In genomic region chr11:64180871-64181270, GRCh38 we compare ENCODE assay signal across 11 cellular contexts. TPM values are rescaled to one million over a fixed set of nuclear protein-coding genes. Genes with fewer than 3 reads are reported as not detected.
A peak's percentile ranks its signal among the peaks of the same experiment; 100 is the strongest.
DNase-seq lines count a peak whose midpoint lies in the region; ATAC-seq, FAIRE-seq and TF ChIP-seq lines count a peak whose summit lies in the region.
"Had no signal": no experiment of that assay in that cellular context is flagged by ENCODE, and none has a peak within 500 bp of the region (broad histone marks: within the 10 kb centered on the region; RNA-seq: fewer than 3 reads in every experiment).

No MANE protein-coding gene starts in this region.

- TF ChIP-seq EP300 in A549 (IDR thresholded peaks at IDR 0.05), result no peak

- H4K20me1 ChIP-seq in MM.1S (ENCODE audit: insufficient read depth, low read length), result no peaks in the 10 kb centered on the region

- TF ChIP-seq POLR2A in A549 (IDR thresholded peaks at IDR 0.05; ENCODE audit: low read length), result no peak
- TF ChIP-seq POLR2A in esophagus squamous epithelium (IDR thresholded peaks at IDR 0.05), result no peak

- no peak for ATAC-seq in A549
- ATAC-seq in psoas muscle, result peak in 1 of 4 donors; percentile 13
- ATAC-seq in GM19023 (IDR thresholded peaks at IDR 0.05; ENCODE audit: unreplicated experiment), result no peak
- ATAC-seq in HG03469 (IDR thresholded peaks at IDR 0.05; ENCODE audit: unreplicated experiment), result no peak

- peaks cover 21% of the 10 kb centered on the region for H3F3A ChIP-seq in MM.1S (ENCODE audit: insufficient read depth, low read length)

- H3K79me2 ChIP-seq in MM.1S (ENCODE audit: low read length), result peaks cover 25% of the 10 kb centered on the region

- DNase-seq in A549 (ENCODE audit: low read depth in 1 of 2, low spot score in 1 of 2), result no peak
- no peak for DNase-seq in MM.1S
- DNase-seq in esophagus squamous epithelium (lab: John Stamatoyannopoulos, UW), result no peak
- DNase-seq in psoas muscle, result no peak
- DNase-seq in NCI-H1048 (lab: John Stamatoyannopoulos, UW), result no peak
- no peak for DNase-seq in occipital lobe (lab: John Stamatoyannopoulos, UW)
- DNase-seq: activated CD4-positive, CD25-positive, alpha-beta regulatory T cell; NCI-H1105 treated with DMSO at 0.1 percent for 48 hours had no signal

- POLR2A ChIA-PET in A549 (lab: Yijun Ruan, JAX), result interaction anchor here (0.7 to 1.9 kb wide), 5 partner anchors 15 to 64 kb away, joined by 3 to 5 read pairs (median 3); partner anchors contain the start of genes MACROD1, NUDT22 and TRPT1

- no peaks in the 10 kb centered on the region for H3K27me3 ChIP-seq in MM.1S (replicated peaks; ENCODE audit: insufficient read depth, low read length)
- H3K27me3 ChIP-seq in esophagus squamous epithelium, result no peaks in the 10 kb centered on the region
- no peaks in the 10 kb centered on the region for H3K27me3 ChIP-seq in psoas muscle (ENCODE audit: insufficient read depth in 3 of 3, low read length in 2 of 3)

- H2AFZ ChIP-seq in MM.1S (ENCODE audit: low read length), result no peak overlapping the region

- H3K9me2 ChIP-seq in MM.1S (replicated peaks; ENCODE audit: insufficient read depth, low read length), result no peaks in the 10 kb centered on the region

- H3K9me3 ChIP-seq in A549, result no peaks in the 10 kb centered on the region
- H3K9me3 ChIP-seq in MM.1S (replicated peaks; ENCODE audit: insufficient read depth, low read length), result no peaks in the 10 kb centered on the region
- H3K9me3 ChIP-seq in esophagus squamous epithelium, result no peaks in the 10 kb centered on the region
- H3K9me3 ChIP-seq in psoas muscle, result no peaks in the 10 kb centered on the region

- whole genome bisulfite sequencing in A549 (ENCODE audit: missing lambda C conversion rate), result 84% methylated on average over 6 of the region's 6 CpGs
- 59 to 83% methylated on average over 5 to 6 of the region's 6 CpGs for WGBS in esophagus squamous epithelium, 2 donors
- WGBS in psoas muscle, 3 donors, result 33 to 42% (median 33%) methylated on average over 6 of the region's 6 CpGs

- TF ChIP-seq RAD21 in A549 (conservative IDR thresholded peaks at IDR 0.05 in 1 of 2, IDR thresholded peaks at IDR 0.05 in 1 of 2), result no peak

- CTCF ChIA-PET in A549 (lab: Yijun Ruan, JAX), result interaction anchor here (1.6 to 2.5 kb wide), 4 partner anchors 11 to 124 kb away, joined by 4 to 10 read pairs (median 6); no protein-coding TSS in a partner anchor

- H3K36me3 ChIP-seq in MM.1S (replicated peaks; ENCODE audit: insufficient read depth, low read length) (no peaks in the 10 kb centered on the region), esophagus squamous epithelium (no peaks in the 10 kb centered on the region), psoas muscle (ENCODE audit: insufficient read depth in 1 of 2, low read depth in 1 of 2) (no peaks in the 10 kb centered on the region)

- H3K9ac ChIP-seq in MM.1S (ENCODE audit: low read length), result no peak overlapping the region; the same call in 1 of the 2 replicates

- intact Hi-C loops in esophagus squamous epithelium (cut with DNase I), result no loop called here
- intact Hi-C loops in psoas muscle (cut with DNase I), result loop anchor here in 1 of 2 donors (2.0 kb wide), 1 partner anchor 14 kb away; the partner anchor contains the start of gene MACROD1

- H3K4me1 ChIP-seq in A549, result peaks cover 29% of the 10 kb centered on the region
- peaks cover 24% of the 10 kb centered on the region for H3K4me1 ChIP-seq in MM.1S (ENCODE audit: low read length)
- H3K4me1 ChIP-seq in esophagus squamous epithelium, result peaks cover 26 to 48% (median 30%) of the 10 kb centered on the region in 3 donors
- H3K4me1 ChIP-seq in psoas muscle, result peaks cover 42% of the 10 kb centered on the region

- H3K4me3 ChIP-seq in A549 (no peak overlapping the region), MM.1S (ENCODE audit: low read length) (no peak overlapping the region), esophagus squamous epithelium (no peak overlapping the region), psoas muscle (peak overlapping the region; percentile 63)

- H3K27ac ChIP-seq in A549 (peak overlapping the region; percentile 74 to 82), MM.1S (ENCODE audit: low read length) (no peak overlapping the region), esophagus squamous epithelium (peak overlapping the region; percentile 20 to 87 (median 81)), psoas muscle (peak overlapping the region; percentile 89)

- TF ChIP-seq CTCF in A549 (IDR thresholded peaks at IDR 0.05), result no peak
- no peak for TF ChIP-seq CTCF in MM.1S (IDR thresholded peaks at IDR 0.05; ENCODE audit: low read length)
- no peak for TF ChIP-seq CTCF in esophagus squamous epithelium (IDR thresholded peaks at IDR 0.05)
- TF ChIP-seq CTCF in psoas muscle (IDR thresholded peaks at IDR 0.05), result no peak

- H3K4me2 ChIP-seq in A549 (peak overlapping the region; percentile 75), MM.1S (ENCODE audit: low read depth, low read length) (peak overlapping the region; percentile 74; the same call in 1 of the 2 replicates)

- FAIRE-seq in A549 (lab: Jason Lieb, UNC), result no peak
- FAIRE-seq: urothelium cell line had no signal

TF ChIP-seq in A549, 52 proteins besides CTCF, POLR2A, EP300 and RAD21 (continues in another document):
- no peak for TF ChIP-seq ELK1 (IDR thresholded peaks at IDR 0.05; ENCODE audit: low read depth, low read length)
- TF ChIP-seq USF2 (IDR thresholded peaks at IDR 0.05), result no peak
- no peak for TF ChIP-seq BHLHE40 (IDR thresholded peaks at IDR 0.05; ENCODE audit: low read depth, low read length)

RNA-seq across cellular contexts. Expression of gene STIP1, which starts 5.1 kb away (rescaled TPM):
- polyA plus RNA-seq in A549 (2011; rRNA removed) (288 and 300 TPM in 2 replicates), A549 (2017; fragmentation: RNase III; extraction: RNeasy Plus Mini Kit Qiagen cat#74134 plus additional on column Dnase treatment) (274 to 320 TPM (median 297 TPM) in 3 replicates), psoas muscle (100 to 1,000 TPM; 158 to 207 (median 205) TPM)
- polyA plus RNA-seq in A549 (2012; cell fraction: cytosol; rRNA removed), result 268 and 305 TPM in 2 replicates
- polyA plus RNA-seq in A549 (2012; cell fraction: nucleus; rRNA removed), result 273 and 299 TPM in 2 replicates
- polyA minus RNA-seq in A549 (2011; rRNA and poly(A)+ RNA removed), result 535 and 537 TPM in 2 replicates
- total RNA-seq in esophagus squamous epithelium (100 to 1,000 TPM in 2 of 4 donors, 10 to 100 TPM in 2; 81.6 to 116 (median 104) TPM), psoas muscle (100 to 1,000 TPM; 124 to 194 (median 162) TPM), occipital lobe (69.4 TPM)

RNA-seq across cellular contexts. Expression of gene MACROD1, which starts 15.0 kb away (rescaled TPM):
- polyA plus RNA-seq in A549 (2011; rRNA removed) (10.0 and 16.6 TPM in 2 replicates), A549 (2017; fragmentation: RNase III; extraction: RNeasy Plus Mini Kit Qiagen cat#74134 plus additional on column Dnase treatment) (12.0 to 16.4 TPM (median 15.1 TPM) in 3 replicates), psoas muscle (100 to 1,000 TPM; 147 to 281 (median 177) TPM)
- polyA plus RNA-seq in A549 (2012; cell fraction: cytosol; rRNA removed), result 8.8 and 11.9 TPM in 2 replicates
- 13.7 and 20.8 TPM in 2 replicates for polyA plus RNA-seq in A549 (2012; cell fraction: nucleus; rRNA removed)
- polyA minus RNA-seq in A549 (2011; rRNA and poly(A)+ RNA removed), result 3.5 and 6.7 TPM in 2 replicates
- total RNA-seq in esophagus squamous epithelium (10 to 100 TPM; 10.4 to 31.5 (median 19.5) TPM), psoas muscle (100 to 1,000 TPM; 151 to 206 (median 182) TPM), occipital lobe (16.2 TPM)

RNA-seq across cellular contexts. Expression of gene FERMT3, which starts 25.6 kb away (rescaled TPM):
- 0.42 and 0.56 TPM in 2 replicates for polyA plus RNA-seq in A549 (2011; rRNA removed)
- polyA plus RNA-seq in A549 (2012; cell fraction: cytosol; rRNA removed), result 2.6 and 3.2 TPM in 2 replicates
- 36.7 and 41.4 TPM in 2 replicates for polyA plus RNA-seq in A549 (2012; cell fraction: nucleus; rRNA removed)
- 1.9 to 2.1 TPM (median 2.0 TPM) in 3 replicates for polyA plus RNA-seq in A549 (2017; fragmentation: RNase III; extraction: RNeasy Plus Mini Kit Qiagen cat#74134 plus additional on column Dnase treatment)
- polyA minus RNA-seq in A549 (2011; rRNA and poly(A)+ RNA removed), result 0.66 and 0.68 TPM in 2 replicates
- total RNA-seq in esophagus squamous epithelium, result 10 to 100 TPM in 2 of 4 donors, 1 to 10 TPM in 2; 3.8 to 16.9 (median 10.6) TPM
- total RNA-seq in psoas muscle, result 10 to 100 TPM in 1 of 4 donors, 1 to 10 TPM in 3; 6.7 to 11.7 (median 8.4) TPM
- polyA plus RNA-seq in psoas muscle, result 1 to 10 TPM; 2.5 to 4.3 (median 3.0) TPM
- 1.6 TPM for total RNA-seq in occipital lobe

RNA-seq across cellular contexts. Expression of gene TRPT1, which starts 45.1 kb away (rescaled TPM):
- polyA plus RNA-seq in A549 (2011; rRNA removed) (18.6 and 25.2 TPM in 2 replicates), A549 (2017; fragmentation: RNase III; extraction: RNeasy Plus Mini Kit Qiagen cat#74134 plus additional on column Dnase treatment) (24.2 to 28.5 TPM (median 26.1 TPM) in 3 replicates), psoas muscle (100 to 1,000 TPM in 2 of 3 donors, 10 to 100 TPM in 1; 88.9 to 109 (median 103) TPM)
- polyA plus RNA-seq in A549 (2012; cell fraction: cytosol; rRNA removed), result 31.3 and 36.3 TPM in 2 replicates
- 59.6 and 75.7 TPM in 2 replicates for polyA plus RNA-seq in A549 (2012; cell fraction: nucleus; rRNA removed)
- 26.9 and 27.9 TPM in 2 replicates for polyA minus RNA-seq in A549 (2011; rRNA and poly(A)+ RNA removed)
- total RNA-seq in esophagus squamous epithelium (10 to 100 TPM; 23.9 to 68.7 (median 45.8) TPM), psoas muscle (100 to 1,000 TPM in 1 of 4 donors, 10 to 100 TPM in 3; 49.6 to 131 (median 92.5) TPM), occipital lobe (7.3 TPM)

RNA-seq across cellular contexts. Expression of gene NUDT22, which starts 45.2 kb away (rescaled TPM):
- polyA plus RNA-seq in A549 (2011; rRNA removed) (21.5 and 21.7 TPM in 2 replicates), A549 (2017; fragmentation: RNase III; extraction: RNeasy Plus Mini Kit Qiagen cat#74134 plus additional on column Dnase treatment) (25.7 to 33.2 TPM (median 33.1 TPM) in 3 replicates), psoas muscle (10 to 100 TPM; 31.6 to 56.0 (median 43.0) TPM)
- 42.0 and 52.4 TPM in 2 replicates for polyA plus RNA-seq in A549 (2012; cell fraction: cytosol; rRNA removed)
- polyA plus RNA-seq in A549 (2012; cell fraction: nucleus; rRNA removed), result 73.1 and 89.7 TPM in 2 replicates
- 15.2 and 16.5 TPM in 2 replicates for polyA minus RNA-seq in A549 (2011; rRNA and poly(A)+ RNA removed)
- total RNA-seq in esophagus squamous epithelium (10 to 100 TPM; 44.0 to 60.1 (median 50.7) TPM), psoas muscle (10 to 100 TPM; 39.6 to 59.3 (median 49.6) TPM), occipital lobe (11.2 TPM)
